ENCODE assay signal across 1 cellular context in genomic region chr15:90401499-90401898, GRCh38.
TF ChIP-seq lines count a peak whose summit lies in the region.

No MANE protein-coding gene starts in this region.

TF ChIP-seq in GM12878, 131 proteins besides CTCF, POLR2A, EP300 and RAD21:
- TF ChIP-seq ASH2L (IDR thresholded peaks at IDR 0.05; ENCODE audit: borderline replicate concordance, low read depth) (no peak), IRF3 (IDR thresholded peaks at IDR 0.05) (no peak), WRNIP1 (IDR thresholded peaks at IDR 0.05; ENCODE audit: borderline replicate concordance, low read depth, low read length) (no peak), BRCA1 (IDR thresholded peaks at IDR 0.05; ENCODE audit: low read depth, low read length) (no peak), ELK1 (IDR thresholded peaks at IDR 0.05; ENCODE audit: low read depth, low read length) (no peak)
TF ChIP-seq in GM12878: peak in this region for 0.
